In the genomic region with DNA sequence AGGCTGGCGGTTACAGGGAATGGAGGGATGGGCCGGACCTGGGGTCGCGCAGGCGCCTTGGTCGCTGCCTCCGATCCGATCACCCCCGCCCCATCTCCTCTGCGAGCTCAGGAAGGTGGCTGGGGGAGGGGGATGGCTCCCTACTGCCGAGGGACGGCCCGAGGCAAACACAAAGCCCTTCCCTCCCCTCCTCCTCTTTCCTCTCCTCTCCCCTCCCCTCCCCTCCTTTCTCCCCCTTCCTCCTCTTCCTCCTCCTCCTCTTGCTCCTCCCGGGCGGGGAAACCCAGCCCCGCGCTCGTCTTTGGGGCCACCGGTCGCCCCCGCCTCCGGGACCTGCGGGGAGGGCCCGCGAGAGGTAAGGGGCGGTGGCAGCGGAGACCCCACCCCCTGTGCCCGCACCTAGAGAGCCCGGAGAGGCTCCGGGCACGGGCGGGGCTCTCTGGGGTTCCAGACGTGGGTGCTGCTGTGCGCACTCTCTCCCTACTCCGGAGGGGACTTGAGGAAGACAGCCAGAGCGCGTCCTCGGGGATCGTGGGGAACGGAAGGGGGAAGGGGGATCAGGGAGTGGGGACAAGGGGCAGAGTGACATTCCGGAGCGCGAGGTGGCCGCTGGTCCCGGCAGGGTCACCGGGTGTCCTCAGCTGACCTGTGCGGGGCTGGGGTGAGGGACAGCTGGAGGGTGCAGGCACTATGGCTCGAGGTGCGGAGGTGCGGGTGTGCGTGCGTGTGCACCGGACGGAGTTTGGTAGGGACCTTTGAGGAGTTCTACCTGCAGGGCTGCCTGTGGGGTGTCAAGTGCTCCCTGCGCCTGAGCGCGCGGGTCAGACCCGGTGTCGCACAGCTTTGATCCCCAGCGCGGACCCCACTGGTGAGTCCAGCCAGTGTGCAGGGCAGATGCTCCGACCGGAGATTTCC, we compare ENCODE assay signal across 8 cellular contexts. TPM values are rescaled to one million over a fixed set of nuclear protein-coding genes. Genes with fewer than 3 reads are reported as not detected.
DNase-seq lines count a peak whose midpoint lies in the region; ATAC-seq and TF ChIP-seq lines count a peak whose summit lies in the region.

A gene with protein sequence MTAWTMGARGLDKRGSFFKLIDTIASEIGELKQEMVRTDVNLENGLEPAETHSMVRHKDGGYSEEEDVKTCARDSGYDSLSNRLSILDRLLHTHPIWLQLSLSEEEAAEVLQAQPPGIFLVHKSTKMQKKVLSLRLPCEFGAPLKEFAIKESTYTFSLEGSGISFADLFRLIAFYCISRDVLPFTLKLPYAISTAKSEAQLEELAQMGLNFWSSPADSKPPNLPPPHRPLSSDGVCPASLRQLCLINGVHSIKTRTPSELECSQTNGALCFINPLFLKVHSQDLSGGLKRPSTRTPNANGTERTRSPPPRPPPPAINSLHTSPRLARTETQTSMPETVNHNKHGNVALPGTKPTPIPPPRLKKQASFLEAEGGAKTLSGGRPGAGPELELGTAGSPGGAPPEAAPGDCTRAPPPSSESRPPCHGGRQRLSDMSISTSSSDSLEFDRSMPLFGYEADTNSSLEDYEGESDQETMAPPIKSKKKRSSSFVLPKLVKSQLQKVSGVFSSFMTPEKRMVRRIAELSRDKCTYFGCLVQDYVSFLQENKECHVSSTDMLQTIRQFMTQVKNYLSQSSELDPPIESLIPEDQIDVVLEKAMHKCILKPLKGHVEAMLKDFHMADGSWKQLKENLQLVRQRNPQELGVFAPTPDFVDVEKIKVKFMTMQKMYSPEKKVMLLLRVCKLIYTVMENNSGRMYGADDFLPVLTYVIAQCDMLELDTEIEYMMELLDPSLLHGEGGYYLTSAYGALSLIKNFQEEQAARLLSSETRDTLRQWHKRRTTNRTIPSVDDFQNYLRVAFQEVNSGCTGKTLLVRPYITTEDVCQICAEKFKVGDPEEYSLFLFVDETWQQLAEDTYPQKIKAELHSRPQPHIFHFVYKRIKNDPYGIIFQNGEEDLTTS (plus strand): TSS at position 286 of the 915 bp plus-strand sequence. CDS start 131,344 bp downstream, outside the sequence.

- H3K27ac ChIP-seq in right atrium auricular region (peak within 1 kb of the TSS; percentile 91 to 98), ovary (peak within 1 kb of the TSS; percentile 74 to 94)

- no peak for ATAC-seq in GM19324 (IDR thresholded peaks at IDR 0.05; ENCODE audit: low FRiP score, unreplicated experiment)

- TF ChIP-seq POLR2A in ovary (IDR thresholded peaks at IDR 0.05), result no peak

- no peaks in the 10 kb centered on the region for H3K36me3 ChIP-seq in right atrium auricular region
- no peaks in the 10 kb centered on the region for H3K36me3 ChIP-seq in ovary

- no peaks in the 10 kb centered on the region for H3K9me3 Mint-ChIP-seq in activated CD4-positive, alpha-beta T cell treated with anti-CD3 and anti-CD28 coated beads, Interleukin-2, amount 10 ng/mL, durations not matched to agents 24 days and 14 days

- no peaks in the 10 kb centered on the region for H3K36me3 Mint-ChIP-seq in activated CD4-positive, alpha-beta T cell treated with anti-CD3 and anti-CD28 coated beads, Interleukin-2, amount 10 ng/mL, durations not matched to agents 24 days and 14 days (ENCODE audit: low read depth)

- intact Hi-C loops in activated CD4-positive, alpha-beta T cell treated with anti-CD3 and anti-CD28 coated beads, Interleukin-2, amount 10 ng/mL, durations not matched to agents 24 days and 14 days (cut with micrococcal nuclease), result no loop called here
- intact Hi-C loops in ovary (cut with DNase I), result no loop called here

- H3K9me3 ChIP-seq in right atrium auricular region (no peaks in the 10 kb centered on the region), ovary (no peaks in the 10 kb centered on the region)

- WGBS in ovary, 3 donors, result 0 to 1% (median 1%) methylated on average over 62 to 64 of the region's 64 CpGs

- H3K27me3 ChIP-seq in right atrium auricular region, result no peaks in the 10 kb centered on the region
- no peaks in the 10 kb centered on the region for H3K27me3 ChIP-seq in ovary

- peaks cover 38% of the 10 kb centered on the region for H3K27me3 Mint-ChIP-seq in activated CD4-positive, alpha-beta T cell treated with anti-CD3 and anti-CD28 coated beads, Interleukin-2, amount 10 ng/mL, durations not matched to agents 24 days and 14 days

- TF ChIP-seq EP300 in ovary (IDR thresholded peaks at IDR 0.05), result no peak

- no peak for DNase-seq in activated CD4-positive, alpha-beta T cell treated with anti-CD3 and anti-CD28 coated beads, Interleukin-2, amount 10 ng/mL, durations not matched to agents 24 days and 14 days
- DNase-seq in activated CD4-positive, alpha-beta T cell treated with anti-CD3 and anti-CD28 coated beads, Interleukin-2, amount 50 U/mL, for 1 hour, result no peak
- peak; percentile 93 for DNase-seq in NCI-H2227 (lab: John Stamatoyannopoulos, UW; ENCODE audit: unreplicated experiment)
- DNase-seq in astrocyte of the cerebellum (ENCODE audit: low read depth), result peak; percentile 80
- DNase-seq in right atrium auricular region (ENCODE audit: low spot score), result peak; percentile 92
- peak; percentile 88 to 92 (median 90) for DNase-seq in ovary
- DNase-seq in GM19238 (ENCODE audit: insufficient read length, low spot score), result no peak

- H3K27ac Mint-ChIP-seq in activated CD4-positive, alpha-beta T cell treated with anti-CD3 and anti-CD28 coated beads, Interleukin-2, amount 10 ng/mL, durations not matched to agents 24 days and 14 days, result no peak within 1 kb of the TSS

- H3K4me1 Mint-ChIP-seq in activated CD4-positive, alpha-beta T cell treated with anti-CD3 and anti-CD28 coated beads, Interleukin-2, amount 10 ng/mL, durations not matched to agents 24 days and 14 days, result no peaks in the 10 kb centered on the region

- no peak for TF ChIP-seq CTCF in astrocyte of the cerebellum (IDR thresholded peaks at IDR 0.05; ENCODE audit: low read depth, low read length, missing control alignments)
- no peak for TF ChIP-seq CTCF in right atrium auricular region (IDR thresholded peaks at IDR 0.05)
- no peak for TF ChIP-seq CTCF in ovary (IDR thresholded peaks at IDR 0.05)

- H3K4me1 ChIP-seq in right atrium auricular region (peaks cover 0 to 42% of the 10 kb centered on the region in 2 donors), ovary (ENCODE audit: insufficient read depth) (peaks cover 5% of the 10 kb centered on the region)

- H3K4me3 ChIP-seq in astrocyte of the cerebellum (ENCODE audit: low read depth, low read length), result peak within 1 kb of the TSS; percentile 85
- peak within 1 kb of the TSS; percentile 61 to 86 for H3K4me3 ChIP-seq in right atrium auricular region
- H3K4me3 ChIP-seq in ovary, result peak within 1 kb of the TSS; percentile 86

- peak within 1 kb of the TSS; percentile 44 for H3K4me3 Mint-ChIP-seq in activated CD4-positive, alpha-beta T cell treated with anti-CD3 and anti-CD28 coated beads, Interleukin-2, amount 10 ng/mL, durations not matched to agents 24 days and 14 days

- in situ Hi-C loops in astrocyte of the cerebellum (cut with HindIII; ENCODE audit: low sequenced_read_pairs), result no loop called here

RNA-seq across cellular contexts. Expression of the gene that starts here (rescaled TPM):
- not detected in 2 replicates for total RNA-seq in activated CD4-positive, alpha-beta T cell treated with anti-CD3 and anti-CD28 coated beads, Interleukin-2, amount 10 ng/mL, durations not matched to agents 24 days and 14 days
- total RNA-seq in right atrium auricular region, result 10 to 100 TPM; 33.1 to 56.6 TPM
- total RNA-seq in ovary, result 10 to 100 TPM; 22.2 to 66.4 (median 51.3) TPM
- polyA plus RNA-seq in ovary, result 10 to 100 TPM; 17.5 to 19.0 TPM

Comparison
In these comparisons a context has a peak if more than half of its experiments do, and no peak if none do; other contexts are left out.
1. RNA of the gene that starts here (total RNA-seq): 33.1 to 56.6 TPM in right atrium auricular region and 22.2 to 66.4 TPM in ovary; not detected in activated CD4-positive, alpha-beta T cell treated with anti-CD3 and anti-CD28 coated beads, Interleukin-2, amount 10 ng/mL, durations not matched to agents 24 days and 14 days; every median in the first group is over 10 times any median in the second.
2. DNase-seq: peak in NCI-H2227 (single experiment), astrocyte of the cerebellum (single experiment), right atrium auricular region (single experiment) and ovary (5 of 5); none in activated CD4-positive, alpha-beta T cell treated with anti-CD3 and anti-CD28 coated beads, Interleukin-2, amount 10 ng/mL, durations not matched to agents 24 days and 14 days (single experiment), activated CD4-positive, alpha-beta T cell treated with anti-CD3 and anti-CD28 coated beads, Interleukin-2, amount 50 U/mL, for 1 hour (single experiment) and GM19238 (single experiment).
3. Peak in every context shown above with its lines, with median percentiles within 50 percentile points of each other: H3K4me3 ChIP-seq.